In genomic region chr1:205811660-205812059, GRCh38 we compare ENCODE assay signal across 8 cellular contexts. TPM values are rescaled to one million over a fixed set of nuclear protein-coding genes. Genes with fewer than 3 reads are reported as not detected.
A peak's percentile ranks its signal among the peaks of the same experiment; 100 is the strongest.
DNase-seq lines count a peak whose midpoint lies in the region; ATAC-seq, FAIRE-seq and TF ChIP-seq lines count a peak whose summit lies in the region.

No MANE protein-coding gene starts in this region.

- peak overlapping the region; percentile 89 for H3K27ac Mint-ChIP-seq in activated CD4-positive, alpha-beta T cell treated with anti-CD3 and anti-CD28 coated beads, Interleukin-2, amount 10 ng/mL, durations not matched to agents 7 days and 5 days

- peaks cover 39% of the 10 kb centered on the region for H3K4me1 Mint-ChIP-seq in activated CD4-positive, alpha-beta T cell treated with anti-CD3 and anti-CD28 coated beads, Interleukin-2, amount 10 ng/mL, durations not matched to agents 7 days and 5 days

- H3K27me3 Mint-ChIP-seq in activated CD4-positive, alpha-beta T cell treated with anti-CD3 and anti-CD28 coated beads, Interleukin-2, amount 10 ng/mL, durations not matched to agents 7 days and 5 days = peaks cover 9% of the 10 kb centered on the region

- in situ Hi-C loops in astrocyte of the spinal cord (cut with HindIII; ENCODE audit: low sequenced_read_pairs) = no loop called here

- H3K9me3 ChIP-seq in kidney (ENCODE audit: control insufficient read depth in 1 of 2, low read length in 2 of 2) = no peaks in the 10 kb centered on the region
- H3K9me3 ChIP-seq in thyroid gland = no peaks in the 10 kb centered on the region

- H3K9me3 Mint-ChIP-seq in activated CD4-positive, alpha-beta T cell treated with anti-CD3 and anti-CD28 coated beads, Interleukin-2, amount 10 ng/mL, durations not matched to agents 7 days and 5 days = no peaks in the 10 kb centered on the region

- H3K9ac ChIP-seq in kidney (ENCODE audit: low read length in 2 of 2) = peak overlapping the region in 1 of 2 donors; percentile 80

- no peaks in the 10 kb centered on the region for H3K27me3 ChIP-seq in thyroid gland

- CTCF ChIA-PET in activated CD4-positive, alpha-beta T cell treated with anti-CD3 and anti-CD28 coated beads, Interleukin-2, amount 10 ng/mL, durations not matched to agents 7 days and 5 days (lab: Charles Lee) = interaction anchor here (0.7 to 1.8 kb wide), 6 partner anchors 12 to 415 kb away, joined by 3 to 5 read pairs (median 3); no protein-coding TSS in a partner anchor

- no peak for FAIRE-seq in kidney (lab: Jason Lieb, UNC)

- TF ChIP-seq POLR2A in thyroid gland (IDR thresholded peaks at IDR 0.05) = peak in 1 of 2 donors; percentile 60

- peak overlapping the region; percentile 72 for H3K4me3 ChIP-seq in astrocyte of the spinal cord (ENCODE audit: low read depth, low read length)
- peak overlapping the region; percentile 81 to 92 for H3K4me3 ChIP-seq in kidney (ENCODE audit: low read length in 2 of 2)
- H3K4me3 ChIP-seq in thyroid gland (replicated peaks in 1 of 3) = peak overlapping the region in 2 of 3 donors; percentile 69 to 96

- H3K4me3 Mint-ChIP-seq in activated CD4-positive, alpha-beta T cell treated with anti-CD3 and anti-CD28 coated beads, Interleukin-2, amount 10 ng/mL, durations not matched to agents 7 days and 5 days = peak overlapping the region; percentile 79

- POLR2A ChIA-PET in activated CD4-positive, alpha-beta T cell treated with anti-CD3 and anti-CD28 coated beads, Interleukin-2, amount 10 ng/mL, durations not matched to agents 7 days and 5 days (lab: Charles Lee) = interaction anchor here (0.8 kb wide), 1 partner anchor 63 kb away, joined by 3 read pairs; no protein-coding TSS in a partner anchor

- TF ChIP-seq CTCF in astrocyte of the spinal cord (IDR thresholded peaks at IDR 0.05; ENCODE audit: low read depth, low read length) (no peak), kidney (IDR thresholded peaks at IDR 0.05; ENCODE audit: borderline replicate concordance, extremely low read depth, insufficient read depth) (no peak), thyroid gland (IDR thresholded peaks at IDR 0.05) (no peak)

- no peak for ATAC-seq in GM21723 (IDR thresholded peaks at IDR 0.05; ENCODE audit: unreplicated experiment)
- ATAC-seq in HG03469 (IDR thresholded peaks at IDR 0.05; ENCODE audit: unreplicated experiment) = no peak

- H3K27ac ChIP-seq in kidney (ENCODE audit: low read depth in 2 of 2, low read length in 2 of 2) (peak overlapping the region in 1 of 2 donors; percentile 85), thyroid gland (peak overlapping the region; percentile 92 to 97 (median 96))

- peaks cover 0 to 4% of the 10 kb centered on the region in 2 donors for H3K36me3 ChIP-seq in kidney (ENCODE audit: control insufficient read depth in 1 of 2, insufficient read depth in 2 of 2, low read length in 2 of 2)
- H3K36me3 ChIP-seq in thyroid gland = peaks cover 0 to 7% of the 10 kb centered on the region in 2 donors

- H3K4me1 ChIP-seq in kidney (ENCODE audit: control insufficient read depth in 1 of 2, insufficient read depth in 1 of 2, low read depth in 1 of 2, low read length in 2 of 2) = peaks cover 24 to 28% of the 10 kb centered on the region in 2 donors
- peaks cover 40 to 59% of the 10 kb centered on the region in 2 donors for H3K4me1 ChIP-seq in thyroid gland

- intact Hi-C loops in kidney (cut with DNase I) = no loop called here
- intact Hi-C loops in thyroid gland (cut with DNase I) = loop anchor here (10.0 kb wide), 1 partner anchor 57 kb away; the partner anchor contains the start of gene NUCKS1

- no peak for DNase-seq in activated CD4-positive, alpha-beta T cell treated with anti-CD3 and anti-CD28 coated beads, Interleukin-2, amount 10 ng/mL, durations not matched to agents 7 days and 5 days
- no peak for DNase-seq in activated CD4-positive, alpha-beta T cell treated with anti-CD3 and anti-CD28 coated beads, Interleukin-2, amount 50 U/mL, for 1 hour
- DNase-seq in astrocyte of the spinal cord (ENCODE audit: low read depth, low spot score) = no peak
- no peak for DNase-seq in kidney
- DNase-seq in thyroid gland = peak; percentile 89
- DNase-seq in NCI-H1694 treated with DMSO at 0.1 percent for 48 hours (lab: John Stamatoyannopoulos, UW) = no peak

- H3K36me3 Mint-ChIP-seq in activated CD4-positive, alpha-beta T cell treated with anti-CD3 and anti-CD28 coated beads, Interleukin-2, amount 10 ng/mL, durations not matched to agents 7 days and 5 days (ENCODE audit: low read depth) = peaks cover 10% of the 10 kb centered on the region

- 9 to 18% methylated on average over 5 of the region's 5 CpGs for WGBS in thyroid gland, 2 donors

RNA-seq across cellular contexts. Expression of gene SLC41A1, which starts 1.3 kb away (rescaled TPM):
- 10 to 100 TPM; 10.8 to 12.2 TPM for total RNA-seq in activated CD4-positive, alpha-beta T cell treated with anti-CD3 and anti-CD28 coated beads, Interleukin-2, amount 10 ng/mL, durations not matched to agents 7 days and 5 days
- total RNA-seq in kidney (19.1 TPM), thyroid gland (10 to 100 TPM; 52.1 to 98.9 (median 64.6) TPM)
- polyA plus RNA-seq in kidney (ENCODE audit: insufficient read depth, low read depth, low replicate concordance) = 20.9 TPM

RNA-seq across cellular contexts. Expression of gene RAB29, which starts 36.4 kb away (rescaled TPM):
- 10 to 100 TPM; 51.7 to 54.6 TPM for total RNA-seq in activated CD4-positive, alpha-beta T cell treated with anti-CD3 and anti-CD28 coated beads, Interleukin-2, amount 10 ng/mL, durations not matched to agents 7 days and 5 days
- 25.9 TPM for total RNA-seq in kidney
- 52.4 TPM for polyA plus RNA-seq in kidney (ENCODE audit: insufficient read depth, low read depth, low replicate concordance)
- total RNA-seq in thyroid gland = 10 to 100 TPM; 52.4 to 78.1 (median 58.9) TPM

RNA-seq across cellular contexts. Expression of gene PM20D1, which starts 38.3 kb away (rescaled TPM):
- 1 to 10 TPM in 1 of 2 experiments, under 1 TPM in 1; 0.94 to 1.0 TPM for total RNA-seq in activated CD4-positive, alpha-beta T cell treated with anti-CD3 and anti-CD28 coated beads, Interleukin-2, amount 10 ng/mL, durations not matched to agents 7 days and 5 days
- total RNA-seq in kidney (0.69 TPM), thyroid gland (under 1 TPM; 0.50 to 0.81 (median 0.68) TPM)
- 1.6 TPM for polyA plus RNA-seq in kidney (ENCODE audit: insufficient read depth, low read depth, low replicate concordance)

Comparison
In these comparisons a context has a peak if more than half of its experiments do, and no peak if none do; other contexts are left out.
1. DNase-seq: peak in thyroid gland (2 of 2); none in activated CD4-positive, alpha-beta T cell treated with anti-CD3 and anti-CD28 coated beads, Interleukin-2, amount 10 ng/mL, durations not matched to agents 7 days and 5 days (single experiment), activated CD4-positive, alpha-beta T cell treated with anti-CD3 and anti-CD28 coated beads, Interleukin-2, amount 50 U/mL, for 1 hour (single experiment), astrocyte of the spinal cord (single experiment), kidney (single experiment) and NCI-H1694 treated with DMSO at 0.1 percent for 48 hours (single experiment).
2. Peak in every context shown above with its lines, with median percentiles within 50 percentile points of each other: H3K4me3 ChIP-seq.